In the genomic region with DNA sequence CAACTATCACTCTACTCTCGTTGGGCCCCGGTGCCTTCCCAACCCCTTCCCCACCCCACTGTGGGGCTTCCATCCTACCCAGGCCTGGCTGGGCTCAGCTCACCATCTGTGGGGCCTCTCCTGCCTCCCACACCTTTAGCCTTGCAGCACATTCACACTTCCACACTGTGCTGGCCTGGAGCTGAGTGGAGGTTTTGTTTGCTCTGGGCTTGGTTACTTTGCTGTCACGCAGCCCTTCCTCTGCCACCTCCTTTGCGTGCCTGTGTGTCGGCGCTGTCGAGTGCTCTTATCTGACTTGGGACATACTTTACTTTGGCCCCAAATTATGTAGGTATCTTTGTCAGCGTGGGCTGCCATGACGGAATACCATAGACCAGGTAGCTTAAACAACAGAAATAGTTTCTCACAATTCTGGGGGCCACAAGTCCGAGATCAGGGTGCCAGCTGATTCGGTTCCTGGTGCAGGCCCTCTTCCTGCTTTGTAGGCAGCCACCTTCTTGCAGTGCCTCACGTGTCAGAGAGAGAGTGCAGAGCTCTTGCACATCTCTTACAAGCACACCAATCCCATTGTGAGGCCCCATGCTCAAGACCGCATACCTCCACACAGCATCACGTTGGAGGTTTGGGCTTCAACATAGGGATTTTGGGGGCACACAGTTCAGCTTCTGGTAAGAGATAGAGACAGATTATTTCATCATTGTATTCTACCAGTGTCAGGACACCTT, we compare ENCODE assay signal across 21 cellular contexts.
DNase-seq lines count a peak whose midpoint lies in the region; ATAC-seq and TF ChIP-seq lines count a peak whose summit lies in the region.
"Had no signal": no experiment of that assay in that cellular context is flagged by ENCODE, and none has a peak within 500 bp of the region (broad histone marks: within the 10 kb centered on the region; RNA-seq: fewer than 3 reads in every experiment).

No MANE protein-coding gene starts in this region.

- WGBS in right cardiac atrium = 72% methylated on average over 14 of the region's 14 CpGs
- WGBS in esophagus muscularis mucosa = 88% methylated on average over 14 of the region's 14 CpGs

- peaks cover 97% of the 10 kb centered on the region for H3K36me3 Mint-ChIP-seq in activated T-cell treated with anti-CD3 and anti-CD28 coated beads, Interleukin-2, amount 50 U/mL, for 24 hours (ENCODE audit: low read depth)
- H3K36me3 Mint-ChIP-seq in activated T-cell treated with anti-CD3 and anti-CD28 coated beads, Interleukin-2, amount 50 U/mL, for 4 hours (ENCODE audit: insufficient read depth) = peaks cover 58% of the 10 kb centered on the region

- peaks cover 72% of the 10 kb centered on the region for H3K36me3 ChIP-seq in osteoblast (ENCODE audit: insufficient read depth, low read length)
- H3K36me3 ChIP-seq in esophagus muscularis mucosa = peaks cover 77 to 100% (median 94%) of the 10 kb centered on the region in 4 donors

- H3K4me1 ChIP-seq in right cardiac atrium (ENCODE audit: control insufficient read depth, insufficient read depth, low read length) = peaks cover 3% of the 10 kb centered on the region
- no peaks in the 10 kb centered on the region for H3K4me1 ChIP-seq in osteoblast (ENCODE audit: insufficient read depth, low read length)
- no peaks in the 10 kb centered on the region for H3K4me1 ChIP-seq in esophagus muscularis mucosa
- H3K4me1 ChIP-seq: HAP-1 had no signal

- H3K4me3 ChIP-seq in right cardiac atrium (ENCODE audit: low read length) = no peak overlapping the region
- H3K4me3 ChIP-seq in osteoblast (ENCODE audit: insufficient read depth, low read length) = no peak overlapping the region
- no peak overlapping the region for H3K4me3 ChIP-seq in esophagus muscularis mucosa
- H3K4me3 ChIP-seq: GM23248, HAP-1, PC-9 had no signal

- no peaks in the 10 kb centered on the region for H3K79me2 ChIP-seq in osteoblast (ENCODE audit: insufficient read depth, low read length)

- H3K27me3 ChIP-seq in right cardiac atrium (ENCODE audit: control insufficient read depth, insufficient read depth) (no peaks in the 10 kb centered on the region), osteoblast (ENCODE audit: insufficient read depth, low read length) (no peaks in the 10 kb centered on the region), esophagus muscularis mucosa (no peaks in the 10 kb centered on the region)

- no peak for TF ChIP-seq EP300 in esophagus muscularis mucosa (IDR thresholded peaks at IDR 0.05)

- peak overlapping the region; percentile 19 for H3K27ac Mint-ChIP-seq in activated T-cell treated with anti-CD3 and anti-CD28 coated beads, Interleukin-2, amount 50 U/mL, for 24 hours
- H3K27ac Mint-ChIP-seq: B cell had no signal

- H3K9me3 ChIP-seq in right cardiac atrium (ENCODE audit: control insufficient read depth, low read length) (no peaks in the 10 kb centered on the region), osteoblast (ENCODE audit: low read depth, low read length) (no peaks in the 10 kb centered on the region), esophagus muscularis mucosa (no peaks in the 10 kb centered on the region)
- H3K9me3 ChIP-seq: HAP-1 had no signal

- intact Hi-C loops in right cardiac atrium (cut with DNase I) = no loop called here
- intact Hi-C loops in esophagus muscularis mucosa (cut with DNase I) = no loop called here

- no peaks in the 10 kb centered on the region for H3K4me1 Mint-ChIP-seq in activated T-cell treated with anti-CD3 and anti-CD28 coated beads, Interleukin-2, amount 50 U/mL, for 24 hours (ENCODE audit: low read depth)
- H3K4me1 Mint-ChIP-seq in activated T-cell treated with anti-CD3 and anti-CD28 coated beads, Interleukin-2, amount 50 U/mL, for 4 hours (ENCODE audit: low read depth) = no peaks in the 10 kb centered on the region
- H3K4me1 Mint-ChIP-seq: B cell had no signal

- TF ChIP-seq CTCF in osteoblast (IDR thresholded peaks at IDR 0.05; ENCODE audit: extremely low read depth, low read depth, low read length) (no peak), esophagus muscularis mucosa (IDR thresholded peaks at IDR 0.05) (no peak)

- H3K27me3 Mint-ChIP-seq in activated T-cell treated with anti-CD3 and anti-CD28 coated beads, Interleukin-2, amount 50 U/mL, for 24 hours = no peaks in the 10 kb centered on the region
- H3K27me3 Mint-ChIP-seq in activated T-cell treated with anti-CD3 and anti-CD28 coated beads, Interleukin-2, amount 50 U/mL, for 4 hours (ENCODE audit: low read depth) = no peaks in the 10 kb centered on the region
- H3K27me3 Mint-ChIP-seq: B cell had no signal

- peak overlapping the region; percentile 48 for H3K27ac ChIP-seq in right cardiac atrium (ENCODE audit: low read length)
- H3K27ac ChIP-seq in osteoblast (ENCODE audit: low read depth, low read length) = no peak overlapping the region
- no peak overlapping the region for H3K27ac ChIP-seq in esophagus muscularis mucosa (replicated peaks in 1 of 4)
- H3K27ac ChIP-seq: GM23248, HL-60, PC-9 had no signal

- no peak overlapping the region for H2AFZ ChIP-seq in osteoblast (ENCODE audit: low read length)
- H2AFZ ChIP-seq: GM23248, PC-9 had no signal

- DNase-seq in activated T-cell treated with anti-CD3 and anti-CD28 coated beads, Interleukin-2, amount 50 U/mL, for 24 hours = no peak
- no peak for DNase-seq in activated T-cell treated with anti-CD3 and anti-CD28 coated beads, Interleukin-2, amount 50 U/mL, for 4 hours
- DNase-seq in DMS53 treated with DMSO at 0.1 percent for 48 hours (lab: John Stamatoyannopoulos, UW; ENCODE audit: unreplicated experiment) (peak; percentile 20), right cardiac atrium (peak in 2 of 3 donors; percentile 61 to 65), osteoblast (ENCODE audit: insufficient read length, low spot score, missing footprints) (peak; percentile 38), SW 1271 (lab: John Stamatoyannopoulos, UW) (no peak), esophagus muscularis mucosa (ENCODE audit: extremely low spot score) (no peak)
- DNase-seq: 8988T, COR-L47, GF-D8, GM23248, NCI-H1417, NCI-H187, NCI-H2107, NCI-H226, NCI-H524, PC-9 had no signal

- H3K4me3 Mint-ChIP-seq in activated T-cell treated with anti-CD3 and anti-CD28 coated beads, Interleukin-2, amount 50 U/mL, for 24 hours = no peak overlapping the region
- no peak overlapping the region for H3K4me3 Mint-ChIP-seq in activated T-cell treated with anti-CD3 and anti-CD28 coated beads, Interleukin-2, amount 50 U/mL, for 4 hours
- H3K4me3 Mint-ChIP-seq: B cell had no signal

- TF ChIP-seq POLR2A in esophagus muscularis mucosa (IDR thresholded peaks at IDR 0.05; ENCODE audit: low read depth) = no peak

- no peaks in the 10 kb centered on the region for H4K20me1 ChIP-seq in osteoblast (ENCODE audit: insufficient read depth, low read length)

- ATAC-seq in activated T-cell treated with anti-CD3 and anti-CD28 coated beads, Interleukin-2, amount 50 U/mL, for 4 hours = no peak
- ATAC-seq in right cardiac atrium = peak; percentile 84 to 91
- no peak for ATAC-seq in HG03378 (IDR thresholded peaks at IDR 0.05; ENCODE audit: unreplicated experiment)

- H3K9me3 Mint-ChIP-seq in activated T-cell treated with anti-CD3 and anti-CD28 coated beads, Interleukin-2, amount 50 U/mL, for 24 hours = no peaks in the 10 kb centered on the region
- H3K9me3 Mint-ChIP-seq in activated T-cell treated with anti-CD3 and anti-CD28 coated beads, Interleukin-2, amount 50 U/mL, for 4 hours = no peaks in the 10 kb centered on the region

- no peak overlapping the region for H3K4me2 ChIP-seq in osteoblast (ENCODE audit: insufficient read depth, low read length)
- H3K4me2 ChIP-seq: PC-9 had no signal

Comparison
In these comparisons a context has a peak if more than half of its experiments do, and no peak if none do; other contexts are left out.
1. DNase-seq: peak in DMS53 treated with DMSO at 0.1 percent for 48 hours (single experiment), right cardiac atrium (2 of 3) and osteoblast (single experiment); none in activated T-cell treated with anti-CD3 and anti-CD28 coated beads, Interleukin-2, amount 50 U/mL, for 24 hours (single experiment), activated T-cell treated with anti-CD3 and anti-CD28 coated beads, Interleukin-2, amount 50 U/mL, for 4 hours (single experiment), SW 1271 (0 of 2) and esophagus muscularis mucosa (single experiment).
2. ATAC-seq: peak in right cardiac atrium (2 of 2); none in activated T-cell treated with anti-CD3 and anti-CD28 coated beads, Interleukin-2, amount 50 U/mL, for 4 hours (0 of 2) and HG03378 (single experiment).